In genomic region chr19:47176627-47177090, GRCh38 we compare ENCODE assay signal across 8 cellular contexts. TPM values are rescaled to one million over a fixed set of nuclear protein-coding genes. Genes with fewer than 3 reads are reported as not detected.
DNase-seq lines count a peak whose midpoint lies in the region; ATAC-seq and TF ChIP-seq lines count a peak whose summit lies in the region.

No MANE protein-coding gene starts in this region.

- H4K8ac ChIP-seq in IMR-90 (ENCODE audit: low read depth in 2 of 2, low read length in 2 of 2), result peak overlapping the region in 1 of 2 experiments; percentile 17; a peak in 1 of 4 replicates
- H4K8ac ChIP-seq in neuronal stem cell (ENCODE audit: low read depth, low read length), result no peak overlapping the region

- no peaks in the 10 kb centered on the region for H3K27me3 Mint-ChIP-seq in stimulated activated memory B cell treated with anti-CD40 and anti-IgM and Interleukin-4, amounts not matched to agents 10 μg/mL and 1 μg/mL and 100 μg/mL, for 72 hours

- H4K20me1 ChIP-seq in IMR-90 (ENCODE audit: insufficient read depth, low read length), result peaks cover 33% of the 10 kb centered on the region

- POLR2A ChIA-PET in IMR-90 (lab: Charles Lee; ENCODE audit: unreplicated experiment), result interaction anchor here (0.6 kb wide), 1 partner anchor 56 kb away, joined by 3 read pairs; no protein-coding TSS in a partner anchor

- no peak overlapping the region for H2AK9ac ChIP-seq in IMR-90 (replicated peaks; ENCODE audit: low read depth, low read length, poor library complexity)

- H3K56ac ChIP-seq in IMR-90 (ENCODE audit: extremely low read depth, insufficient read depth, low read length), result no peak overlapping the region

- no peak overlapping the region for H3K27ac ChIP-seq in IMR-90 (ENCODE audit: insufficient read depth, low read length)
- peak overlapping the region; percentile 1 to 78 (median 45) for H3K27ac ChIP-seq in heart left ventricle
- no peak overlapping the region for H3K27ac ChIP-seq in neuronal stem cell (replicated peaks; ENCODE audit: low read length)

- H3K9me3 ChIP-seq in IMR-90 (ENCODE audit: control insufficient read depth, insufficient read depth, low read length), result no peaks in the 10 kb centered on the region
- no peaks in the 10 kb centered on the region for H3K9me3 ChIP-seq in heart left ventricle
- no peaks in the 10 kb centered on the region for H3K9me3 ChIP-seq in neuronal stem cell (replicated peaks in 1 of 2; ENCODE audit: control insufficient read depth in 2 of 2, insufficient read depth in 1 of 2, low read depth in 1 of 2, low read length in 2 of 2)

- H4K91ac ChIP-seq in IMR-90 (ENCODE audit: insufficient read depth, low read depth, low read length), result no peak overlapping the region
- no peak overlapping the region for H4K91ac ChIP-seq in neuronal stem cell (ENCODE audit: low read depth, low read length, poor library complexity)

- intact Hi-C loops in IMR-90 (cut with micrococcal nuclease) (no loop called here), heart left ventricle (cut with DNase I) (no loop called here)

- CTCF ChIA-PET in IMR-90 (lab: Yijun Ruan, JAX), result interaction anchor here (0.6 to 1.0 kb wide), 3 partner anchors 34 to 380 kb away, joined by 3 to 4 read pairs (median 3); no protein-coding TSS in a partner anchor

- TF ChIP-seq CTCF in IMR-90 (conservative IDR thresholded peaks at IDR 0.05; ENCODE audit: low read depth, low read length) (no peak), heart left ventricle (IDR thresholded peaks at IDR 0.05) (no peak)

- H3K4me3 ChIP-seq in IMR-90 (ENCODE audit: insufficient read depth, low read depth, low read length), result no peak overlapping the region
- H3K4me3 ChIP-seq in heart left ventricle, result no peak overlapping the region
- H3K4me3 ChIP-seq in neuronal stem cell (ENCODE audit: low read length in 2 of 2), result no peak overlapping the region

- peak overlapping the region; percentile 57 for H3K27ac Mint-ChIP-seq in stimulated activated memory B cell treated with anti-CD40 and anti-IgM and Interleukin-4, amounts not matched to agents 10 μg/mL and 1 μg/mL and 100 μg/mL, for 72 hours

- peak; percentile 98 for DNase-seq in IMR-90
- peak; percentile 18 for DNase-seq in activated effector memory CD4-positive, alpha-beta T cell treated with Interleukin-2 at 50 U/mL for 16 hours
- no peak for DNase-seq in heart left ventricle
- no peak for DNase-seq in HPDE6-E6E7 (ENCODE audit: extremely low spot score)
- DNase-seq in COLO829 (ENCODE audit: low spot score), result no peak
- DNase-seq in NCI-H1694 treated with DMSO at 0.1 percent for 48 hours (lab: John Stamatoyannopoulos, UW), result no peak
- DNase-seq in neuronal stem cell (ENCODE audit: low spot score), result no peak

- H3K36me3 Mint-ChIP-seq in stimulated activated memory B cell treated with anti-CD40 and anti-IgM and Interleukin-4, amounts not matched to agents 10 μg/mL and 1 μg/mL and 100 μg/mL, for 72 hours, result peaks cover 50% of the 10 kb centered on the region

- no peak overlapping the region for H2AFZ ChIP-seq in IMR-90 (replicated peaks; ENCODE audit: low read length, poor library complexity)
- H2AFZ ChIP-seq in neuronal stem cell (ENCODE audit: low read length), result no peak overlapping the region

- no peak overlapping the region for H4K5ac ChIP-seq in IMR-90 (ENCODE audit: low read depth, low read length)

- no peak overlapping the region for H2BK15ac ChIP-seq in IMR-90 (ENCODE audit: low read depth, low read length)
- H2BK15ac ChIP-seq in neuronal stem cell (ENCODE audit: low read length), result no peak overlapping the region

- no TSS peak for BruUV-seq in IMR-90 (replicated peaks; lab: Mats Ljungman, UMichigan)

- H3K79me1 ChIP-seq in IMR-90 (ENCODE audit: low read depth in 1 of 2, low read length in 2 of 2) (peaks cover 33 to 67% of the 10 kb centered on the region in 2 experiments), neuronal stem cell (ENCODE audit: low read depth, low read length) (peaks cover 4% of the 10 kb centered on the region)

- no peak overlapping the region for H2BK12ac ChIP-seq in neuronal stem cell (ENCODE audit: low read length)

- H3K9me3 Mint-ChIP-seq in stimulated activated memory B cell treated with anti-CD40 and anti-IgM and Interleukin-4, amounts not matched to agents 10 μg/mL and 1 μg/mL and 100 μg/mL, for 72 hours, result no peaks in the 10 kb centered on the region

- no peak overlapping the region for H2BK20ac ChIP-seq in IMR-90 (ENCODE audit: low read depth, low read length)

- no CpG with 5 or more reads among the region's 5 CpGs for WGBS in IMR-90 (ENCODE audit: extremely low coverage in 2 of 2, insufficient read length in 1 of 2), 2 experiments
- 30 to 46% (median 39%) methylated on average over 5 of the region's 5 CpGs for WGBS in heart left ventricle, 4 donors
- no CpG with 5 or more reads among the region's 5 CpGs for WGBS in neuronal stem cell (ENCODE audit: extremely low coverage in 2 of 2, insufficient read length in 2 of 2, insufficient replicate concordance in 1 of 2), 2 donors

- H3K23ac ChIP-seq in IMR-90 (ENCODE audit: low read depth, low read length), result 0 out of 2 replicates have a peak overlapping the region, but pooled peaks have one; percentile 7
- H3K23ac ChIP-seq in neuronal stem cell (ENCODE audit: low read depth, low read length, poor library complexity), result no peak overlapping the region

- H3K9ac ChIP-seq in IMR-90 (ENCODE audit: low read depth, low read length) (no peak overlapping the region), neuronal stem cell (ENCODE audit: low read depth, low read length, poor library complexity) (no peak overlapping the region)

- TF ChIP-seq RAD21 in IMR-90 (IDR thresholded peaks at IDR 0.05; ENCODE audit: low read length), result no peak

- ATAC-seq in IMR-90 (ENCODE audit: low read depth), result peak; percentile 68
- peak in 3 of 4 donors; percentile 57 to 72 (median 66) for ATAC-seq in heart left ventricle
- ATAC-seq in stimulated activated memory B cell treated with anti-CD40 and anti-IgM and Interleukin-4, amounts not matched to agents 10 μg/mL and 1 μg/mL and 100 μg/mL, for 72 hours, result no peak

- H3K27me3 ChIP-seq in IMR-90 (ENCODE audit: control insufficient read depth, insufficient read depth, low read length) (no peaks in the 10 kb centered on the region), heart left ventricle (no peaks in the 10 kb centered on the region), neuronal stem cell (ENCODE audit: control insufficient read depth in 3 of 3, insufficient read depth in 3 of 3, low read depth in 1 of 3, low read length in 3 of 3) (no peaks in the 10 kb centered on the region)

- 0 out of 2 replicates have a peak overlapping the region, but pooled peaks have one; percentile 24 for H2BK120ac ChIP-seq in IMR-90 (ENCODE audit: low read depth, low read length)
- no peak overlapping the region for H2BK120ac ChIP-seq in neuronal stem cell (ENCODE audit: low read depth, low read length)

- in situ Hi-C loops in IMR-90 (cut with MboI; ENCODE audit: low sequenced_read_pairs), result no loop called here

- no peak overlapping the region for H2AK5ac ChIP-seq in IMR-90 (ENCODE audit: low read depth, low read length)
- H2AK5ac ChIP-seq in neuronal stem cell (ENCODE audit: low read depth, low read length), result no peak overlapping the region

- H3K4me3 Mint-ChIP-seq in stimulated activated memory B cell treated with anti-CD40 and anti-IgM and Interleukin-4, amounts not matched to agents 10 μg/mL and 1 μg/mL and 100 μg/mL, for 72 hours, result no peak overlapping the region

- H3K4me1 ChIP-seq in IMR-90 (ENCODE audit: control insufficient read depth, insufficient read depth, low read length) (peaks cover 10% of the 10 kb centered on the region), heart left ventricle (peaks cover 8 to 34% (median 20%) of the 10 kb centered on the region in 12 donors), neuronal stem cell (ENCODE audit: control insufficient read depth in 2 of 2, insufficient read depth in 1 of 2, low read depth in 1 of 2, low read length in 2 of 2) (no peaks in the 10 kb centered on the region)

- peaks cover 15% of the 10 kb centered on the region for H3K9me1 ChIP-seq in IMR-90 (ENCODE audit: insufficient read depth, low read length)

- H3K4ac ChIP-seq in IMR-90 (ENCODE audit: low read depth, low read length), result peak overlapping the region; percentile 14; the same call in 1 of the 2 replicates
- no peak overlapping the region for H3K4ac ChIP-seq in neuronal stem cell (ENCODE audit: low read length)

- no peak for TF ChIP-seq POLR2A in IMR-90 (IDR thresholded peaks at IDR 0.05; ENCODE audit: low read depth, low read length)
- no peak for TF ChIP-seq POLR2A in heart left ventricle (IDR thresholded peaks at IDR 0.05)

- H3K14ac ChIP-seq in IMR-90 (replicated peaks; ENCODE audit: low read depth, low read length) (no peak overlapping the region), neuronal stem cell (ENCODE audit: low read length) (no peak overlapping the region)

- H3K36me3 ChIP-seq in IMR-90 (ENCODE audit: control insufficient read depth, insufficient read depth, low read length), result peaks cover 20% of the 10 kb centered on the region
- peaks cover 0 to 81% (median 35%) of the 10 kb centered on the region in 9 donors for H3K36me3 ChIP-seq in heart left ventricle
- H3K36me3 ChIP-seq in neuronal stem cell (replicated peaks in 1 of 2; ENCODE audit: control insufficient read depth in 2 of 2, insufficient read depth in 2 of 2, low read length in 2 of 2), result peaks cover 30 to 88% of the 10 kb centered on the region in 2 donors

- H3K18ac ChIP-seq in IMR-90 (ENCODE audit: low read depth, low read length), result no peak overlapping the region
- no peak overlapping the region for H3K18ac ChIP-seq in neuronal stem cell (ENCODE audit: low read length)

- H3K4me1 Mint-ChIP-seq in stimulated activated memory B cell treated with anti-CD40 and anti-IgM and Interleukin-4, amounts not matched to agents 10 μg/mL and 1 μg/mL and 100 μg/mL, for 72 hours, result peaks cover 7% of the 10 kb centered on the region

- H3K4me2 ChIP-seq in IMR-90 (ENCODE audit: low read depth, low read length) (peak overlapping the region; percentile 47; the same call in 1 of the 2 replicates), neuronal stem cell (ENCODE audit: insufficient read depth, low read length, poor library complexity, severe bottlenecking) (no peak overlapping the region)

- dilution Hi-C loops in IMR-90 (cut with HindIII; ENCODE audit: low sequenced_read_pairs, unreplicated experiment), result no loop called here

- H2BK5ac ChIP-seq in IMR-90 (ENCODE audit: low read depth, low read length, poor library complexity, severe bottlenecking), result peak overlapping the region; percentile 69
- no peak overlapping the region for H2BK5ac ChIP-seq in neuronal stem cell (ENCODE audit: low read length)

RNA-seq across cellular contexts. Expression of gene SAE1, which starts 46.0 kb away (rescaled TPM):
- 184 and 192 TPM in 2 replicates for total RNA-seq in IMR-90 (2012; rRNA removed)
- polyA plus RNA-seq in IMR-90 (2012; rRNA removed), result 137 and 165 TPM in 2 replicates
- polyA plus RNA-seq in IMR-90 (2012; cell fraction: cytosol; rRNA removed), result 96.8 and 106 TPM in 2 replicates
- 45.0 and 63.3 TPM in 2 replicates for polyA plus RNA-seq in IMR-90 (2012; cell fraction: nucleus; rRNA removed; ENCODE audit: low replicate concordance)
- 10 to 100 TPM; 30.5 to 58.7 (median 49.7) TPM for total RNA-seq in heart left ventricle
- polyA plus RNA-seq in heart left ventricle, result 10 to 100 TPM; 15.7 to 84.1 TPM
- polyA plus RNA-seq in neuronal stem cell (2013, experiment 1 of 2), result 238 TPM
- polyA plus RNA-seq in neuronal stem cell (2013, experiment 2 of 2), result 232 TPM

RNA-seq across cellular contexts. Expression of gene BBC3, which starts 54.3 kb away (rescaled TPM):
- total RNA-seq in IMR-90 (2012; rRNA removed) (1.6 and 1.9 TPM in 2 replicates), heart left ventricle (1 to 10 TPM; 1.9 to 5.4 (median 4.6) TPM)
- polyA plus RNA-seq in IMR-90 (2012; rRNA removed) (6.5 and 7.3 TPM in 2 replicates), heart left ventricle (1 to 10 TPM; 3.8 to 5.0 TPM)
- polyA plus RNA-seq in IMR-90 (2012; cell fraction: cytosol; rRNA removed), result 4.4 and 12.4 TPM in 2 replicates
- polyA plus RNA-seq in IMR-90 (2012; cell fraction: nucleus; rRNA removed; ENCODE audit: low replicate concordance), result 14.7 and 19.5 TPM in 2 replicates
- polyA plus RNA-seq in neuronal stem cell (2013, experiment 1 of 2), result 20.7 TPM
- polyA plus RNA-seq in neuronal stem cell (2013, experiment 2 of 2), result 20.0 TPM

Comparison
In these comparisons a context has a peak if more than half of its experiments do, and no peak if none do; other contexts are left out.
1. DNase-seq: peak in IMR-90 (single experiment) and activated effector memory CD4-positive, alpha-beta T cell treated with Interleukin-2 at 50 U/mL for 16 hours (single experiment); none in heart left ventricle (0 of 5), HPDE6-E6E7 (single experiment), COLO829 (single experiment), NCI-H1694 treated with DMSO at 0.1 percent for 48 hours (single experiment) and neuronal stem cell (single experiment).
2. H3K27ac ChIP-seq: peak in heart left ventricle (12 of 12); none in IMR-90 (single experiment) and neuronal stem cell (single experiment).